Comparison of ENCODE assay signal across 1 cellular context in the genomic region with DNA sequence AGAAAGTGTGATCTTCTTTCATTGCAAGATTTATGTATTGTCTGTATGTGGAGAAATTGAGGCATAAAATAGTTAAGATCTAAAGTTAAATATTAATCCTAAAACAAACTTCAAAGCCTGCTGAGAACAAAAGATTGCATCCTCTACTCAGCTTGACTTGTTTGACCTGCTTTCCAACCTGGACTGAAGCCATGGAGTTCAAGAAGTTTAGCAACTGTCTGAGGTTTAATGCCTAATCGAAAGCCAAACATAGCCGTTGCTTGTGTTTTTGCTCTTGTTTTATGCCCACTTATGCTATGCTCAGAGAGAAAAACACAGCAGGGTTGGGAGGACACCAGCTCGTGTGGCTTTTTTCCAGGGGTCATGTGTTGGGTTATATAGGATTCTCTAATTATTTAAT.
TF ChIP-seq lines count a peak whose summit lies in the region.

No MANE protein-coding gene starts in this region.

TF ChIP-seq in HepG2, 621 proteins besides CTCF, POLR2A, EP300 and RAD21 (continued from another document):
- TF ChIP-seq, protein P1, sequence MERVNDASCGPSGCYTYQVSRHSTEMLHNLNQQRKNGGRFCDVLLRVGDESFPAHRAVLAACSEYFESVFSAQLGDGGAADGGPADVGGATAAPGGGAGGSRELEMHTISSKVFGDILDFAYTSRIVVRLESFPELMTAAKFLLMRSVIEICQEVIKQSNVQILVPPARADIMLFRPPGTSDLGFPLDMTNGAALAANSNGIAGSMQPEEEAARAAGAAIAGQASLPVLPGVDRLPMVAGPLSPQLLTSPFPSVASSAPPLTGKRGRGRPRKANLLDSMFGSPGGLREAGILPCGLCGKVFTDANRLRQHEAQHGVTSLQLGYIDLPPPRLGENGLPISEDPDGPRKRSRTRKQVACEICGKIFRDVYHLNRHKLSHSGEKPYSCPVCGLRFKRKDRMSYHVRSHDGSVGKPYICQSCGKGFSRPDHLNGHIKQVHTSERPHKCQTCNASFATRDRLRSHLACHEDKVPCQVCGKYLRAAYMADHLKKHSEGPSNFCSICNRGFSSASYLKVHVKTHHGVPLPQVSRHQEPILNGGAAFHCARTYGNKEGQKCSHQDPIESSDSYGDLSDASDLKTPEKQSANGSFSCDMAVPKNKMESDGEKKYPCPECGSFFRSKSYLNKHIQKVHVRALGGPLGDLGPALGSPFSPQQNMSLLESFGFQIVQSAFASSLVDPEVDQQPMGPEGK (CRISPR knock-in tag; IDR thresholded peaks at IDR 0.05), result no peak
- TF ChIP-seq, protein P2, sequence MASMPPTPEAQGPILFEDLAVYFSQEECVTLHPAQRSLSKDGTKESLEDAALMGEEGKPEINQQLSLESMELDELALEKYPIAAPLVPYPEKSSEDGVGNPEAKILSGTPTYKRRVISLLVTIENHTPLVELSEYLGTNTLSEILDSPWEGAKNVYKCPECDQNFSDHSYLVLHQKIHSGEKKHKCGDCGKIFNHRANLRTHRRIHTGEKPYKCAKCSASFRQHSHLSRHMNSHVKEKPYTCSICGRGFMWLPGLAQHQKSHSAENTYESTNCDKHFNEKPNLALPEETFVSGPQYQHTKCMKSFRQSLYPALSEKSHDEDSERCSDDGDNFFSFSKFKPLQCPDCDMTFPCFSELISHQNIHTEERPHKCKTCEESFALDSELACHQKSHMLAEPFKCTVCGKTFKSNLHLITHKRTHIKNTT (CRISPR knock-in tag; IDR thresholded peaks at IDR 0.05), result no peak
- TF ChIP-seq AGO1 (IDR thresholded peaks at IDR 0.05; ENCODE audit: low read depth, low read length, poor library complexity, severe bottlenecking), result no peak
- no peak for TF ChIP-seq ZNF567 (CRISPR knock-in tag; IDR thresholded peaks at IDR 0.05; ENCODE audit: borderline replicate concordance)
- no peak for TF ChIP-seq ZNF143 (CRISPR knock-in tag; IDR thresholded peaks at IDR 0.05)
- TF ChIP-seq ARNT (IDR thresholded peaks at IDR 0.05), result no peak
- TF ChIP-seq, protein P3, sequence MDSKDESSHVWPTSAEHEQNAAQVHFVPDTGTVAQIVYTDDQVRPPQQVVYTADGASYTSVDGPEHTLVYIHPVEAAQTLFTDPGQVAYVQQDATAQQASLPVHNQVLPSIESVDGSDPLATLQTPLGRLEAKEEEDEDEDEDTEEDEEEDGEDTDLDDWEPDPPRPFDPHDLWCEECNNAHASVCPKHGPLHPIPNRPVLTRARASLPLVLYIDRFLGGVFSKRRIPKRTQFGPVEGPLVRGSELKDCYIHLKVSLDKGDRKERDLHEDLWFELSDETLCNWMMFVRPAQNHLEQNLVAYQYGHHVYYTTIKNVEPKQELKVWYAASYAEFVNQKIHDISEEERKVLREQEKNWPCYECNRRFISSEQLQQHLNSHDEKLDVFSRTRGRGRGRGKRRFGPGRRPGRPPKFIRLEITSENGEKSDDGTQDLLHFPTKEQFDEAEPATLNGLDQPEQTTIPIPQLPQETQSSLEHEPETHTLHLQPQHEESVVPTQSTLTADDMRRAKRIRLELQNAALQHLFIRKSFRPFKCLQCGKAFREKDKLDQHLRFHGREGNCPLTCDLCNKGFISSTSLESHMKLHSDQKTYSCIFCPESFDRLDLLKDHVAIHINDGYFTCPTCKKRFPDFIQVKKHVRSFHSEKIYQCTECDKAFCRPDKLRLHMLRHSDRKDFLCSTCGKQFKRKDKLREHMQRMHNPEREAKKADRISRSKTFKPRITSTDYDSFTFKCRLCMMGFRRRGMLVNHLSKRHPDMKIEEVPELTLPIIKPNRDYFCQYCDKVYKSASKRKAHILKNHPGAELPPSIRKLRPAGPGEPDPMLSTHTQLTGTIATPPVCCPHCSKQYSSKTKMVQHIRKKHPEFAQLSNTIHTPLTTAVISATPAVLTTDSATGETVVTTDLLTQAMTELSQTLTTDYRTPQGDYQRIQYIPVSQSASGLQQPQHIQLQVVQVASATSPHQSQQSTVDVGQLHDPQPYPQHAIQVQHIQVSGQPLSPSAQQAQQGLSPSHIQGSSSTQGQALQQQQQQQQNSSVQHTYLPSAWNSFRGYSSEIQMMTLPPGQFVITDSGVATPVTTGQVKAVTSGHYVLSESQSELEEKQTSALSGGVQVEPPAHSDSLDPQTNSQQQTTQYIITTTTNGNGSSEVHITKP (CRISPR knock-in tag; IDR thresholded peaks at IDR 0.05; ENCODE audit: low read depth), result no peak
- TF ChIP-seq SIN3A (IDR thresholded peaks at IDR 0.05; ENCODE audit: borderline replicate concordance, low read depth, low read length), result no peak
